8 cellular contexts compared by ENCODE assay signal in the genomic region with DNA sequence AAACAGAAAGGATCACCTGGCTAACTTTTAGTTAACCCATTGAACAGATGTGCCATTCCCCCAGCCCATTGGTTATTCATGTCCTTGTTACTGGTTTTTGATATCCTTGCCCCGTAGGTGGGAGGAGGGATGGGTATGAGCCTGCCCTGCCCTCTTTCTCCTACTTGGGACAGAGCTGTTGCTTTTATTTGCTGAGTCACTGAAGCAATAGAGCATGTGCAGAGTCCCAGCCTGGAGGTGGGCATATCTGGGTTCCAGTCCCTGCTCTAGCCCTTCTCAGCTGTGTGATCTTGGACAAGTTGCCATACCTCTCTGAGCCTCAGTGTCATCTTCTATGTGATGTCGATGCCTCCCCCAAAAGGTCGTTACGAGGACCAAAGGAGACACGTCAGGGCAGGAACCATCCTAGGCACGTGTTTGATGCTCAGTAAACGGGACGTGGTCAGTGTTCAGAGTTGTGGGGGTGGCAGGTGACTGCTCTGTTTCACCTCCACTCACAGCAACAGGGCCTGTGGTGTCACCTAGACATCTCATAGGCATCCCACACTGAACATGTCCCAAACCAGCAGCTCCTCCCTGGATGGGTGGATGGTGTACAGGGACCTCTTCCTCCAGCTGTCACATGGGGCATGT.
DNase-seq lines count a peak whose midpoint lies in the region; ATAC-seq and TF ChIP-seq lines count a peak whose summit lies in the region.

No MANE protein-coding gene starts in this region.

- H3K27me3 Mint-ChIP-seq in activated CD8-positive, alpha-beta T cell treated with anti-CD3 and anti-CD28 coated beads for 36 hours: no peaks in the 10 kb centered on the region

- H3K27me3 ChIP-seq in hepatocyte: no peaks in the 10 kb centered on the region
- H3K27me3 ChIP-seq in upper lobe of left lung: no peaks in the 10 kb centered on the region

- H3K9me3 Mint-ChIP-seq in activated CD8-positive, alpha-beta T cell treated with anti-CD3 and anti-CD28 coated beads for 36 hours: no peaks in the 10 kb centered on the region

- H3K36me3 Mint-ChIP-seq in activated CD8-positive, alpha-beta T cell treated with anti-CD3 and anti-CD28 coated beads for 36 hours (ENCODE audit: low read depth): no peaks in the 10 kb centered on the region

- no peak for TF ChIP-seq POLR2A in upper lobe of left lung (IDR thresholded peaks at IDR 0.05)

- H3K36me3 ChIP-seq in hepatocyte (replicated peaks; ENCODE audit: insufficient read depth, low read depth) (no peaks in the 10 kb centered on the region), upper lobe of left lung (peaks cover 0 to 7% (median 0%) of the 10 kb centered on the region in 4 donors)

- H3K27ac Mint-ChIP-seq in activated CD8-positive, alpha-beta T cell treated with anti-CD3 and anti-CD28 coated beads for 36 hours: peak overlapping the region; percentile 82

- no peaks in the 10 kb centered on the region for H3K9me2 ChIP-seq in hepatocyte (replicated peaks; ENCODE audit: insufficient read depth)

- H2AFZ ChIP-seq in hepatocyte: no peak overlapping the region

- H3K4me2 ChIP-seq in hepatocyte: peak overlapping the region; percentile 11

- no peak for TF ChIP-seq CTCF in activated CD8-positive, alpha-beta T cell treated with anti-CD3 and anti-CD28 coated beads for 36 hours (IDR thresholded peaks at IDR 0.05)
- no peak for TF ChIP-seq CTCF in hepatocyte (IDR thresholded peaks at IDR 0.05; ENCODE audit: poor library complexity)
- no peak for TF ChIP-seq CTCF in upper lobe of left lung (IDR thresholded peaks at IDR 0.05)

- peak; percentile 37 for DNase-seq in activated naive CD4-positive, alpha-beta T cell treated with Interleukin-2 at 50 U/mL for 16 hours
- no peak for DNase-seq in activated naive CD4-positive, alpha-beta T cell treated with anti-CD3 and anti-CD28 coated beads, Interleukin-2, amount 50 U/mL, for 16 hours
- peak; percentile 78 for DNase-seq in activated CD8-positive, alpha-beta T cell treated with anti-CD3 and anti-CD28 coated beads for 36 hours
- DNase-seq in hepatocyte (ENCODE audit: low spot score): no peak
- peak in 1 of 2 donors; percentile 35 for DNase-seq in upper lobe of left lung
- no peak for DNase-seq in inferior parietal cortex (ENCODE audit: extremely low spot score)
- no peak for DNase-seq in mesenteric fat pad (ENCODE audit: low spot score)
- no peak for DNase-seq in NCI-H2107 (lab: John Stamatoyannopoulos, UW)

- TF ChIP-seq EP300 in upper lobe of left lung (IDR thresholded peaks at IDR 0.05): no peak

- H3K4me1 Mint-ChIP-seq in activated CD8-positive, alpha-beta T cell treated with anti-CD3 and anti-CD28 coated beads for 36 hours (ENCODE audit: low read depth): peaks cover 59% of the 10 kb centered on the region

- H4K20me1 ChIP-seq in hepatocyte (ENCODE audit: insufficient read depth, poor library complexity, severe bottlenecking): no peaks in the 10 kb centered on the region

- intact Hi-C loops in activated CD8-positive, alpha-beta T cell treated with anti-CD3 and anti-CD28 coated beads for 36 hours (cut with micrococcal nuclease): loop anchor here (5.0 kb wide), 1 partner anchor 51 kb away; no protein-coding TSS in a partner anchor

- H3K4me3 ChIP-seq in hepatocyte (no peak overlapping the region), upper lobe of left lung (peak overlapping the region in 3 of 4 donors; percentile 2 to 18 (median 16))

- H3K9me3 ChIP-seq in hepatocyte (ENCODE audit: low read depth) (no peaks in the 10 kb centered on the region), upper lobe of left lung (no peaks in the 10 kb centered on the region)

- H3K4me1 ChIP-seq in hepatocyte (ENCODE audit: insufficient read depth) (peaks cover 4% of the 10 kb centered on the region), upper lobe of left lung (peaks cover 25 to 51% (median 29%) of the 10 kb centered on the region in 4 donors)

- POLR2A ChIA-PET in activated CD8-positive, alpha-beta T cell treated with anti-CD3 and anti-CD28 coated beads for 36 hours (lab: Charles Lee): interaction anchor here (1.0 to 1.5 kb wide), 4 partner anchors 18 to 133 kb away, joined by 3 to 4 read pairs (median 4); no protein-coding TSS in a partner anchor

- 88% methylated on average over 8 of the region's 8 CpGs for WGBS in hepatocyte (ENCODE audit: low lambda C conversion rate, missing lambda C conversion rate)
- 78 to 85% methylated on average over 7 to 8 of the region's 8 CpGs for WGBS in upper lobe of left lung, 2 donors

- peak overlapping the region; percentile 65 for H3K4me3 Mint-ChIP-seq in activated CD8-positive, alpha-beta T cell treated with anti-CD3 and anti-CD28 coated beads for 36 hours

- CTCF ChIA-PET in activated CD8-positive, alpha-beta T cell treated with anti-CD3 and anti-CD28 coated beads for 36 hours (lab: Charles Lee): interaction anchor here (0.8 to 4.9 kb wide), 9 partner anchors 11 to 155 kb away, joined by 3 to 55 read pairs (median 7); no protein-coding TSS in a partner anchor

- H3K27ac ChIP-seq in hepatocyte (no peak overlapping the region), upper lobe of left lung (peak overlapping the region; percentile 2 to 73 (median 42))

- H3K79me2 ChIP-seq in hepatocyte: no peaks in the 10 kb centered on the region

- peak; percentile 69 for ATAC-seq in activated CD8-positive, alpha-beta T cell treated with anti-CD3 and anti-CD28 coated beads for 36 hours
- ATAC-seq in upper lobe of left lung (ENCODE audit: low FRiP score in 2 of 2): peak; percentile 27 to 75

Comparison
In these comparisons a context has a peak if more than half of its experiments do, and no peak if none do; other contexts are left out.
1. DNase-seq: peak in activated naive CD4-positive, alpha-beta T cell treated with Interleukin-2 at 50 U/mL for 16 hours (single experiment) and activated CD8-positive, alpha-beta T cell treated with anti-CD3 and anti-CD28 coated beads for 36 hours (single experiment); none in activated naive CD4-positive, alpha-beta T cell treated with anti-CD3 and anti-CD28 coated beads, Interleukin-2, amount 50 U/mL, for 16 hours (single experiment), hepatocyte (single experiment), inferior parietal cortex (single experiment), mesenteric fat pad (single experiment) and NCI-H2107 (single experiment).